Comparison of ENCODE assay signal across 8 cellular contexts in genomic region chr6:1436334-1437306, GRCh38. TPM values are rescaled to one million over a fixed set of nuclear protein-coding genes. Genes with fewer than 3 reads are reported as not detected.
A peak's percentile ranks its signal among the peaks of the same experiment; 100 is the strongest.
DNase-seq lines count a peak whose midpoint lies in the region; ATAC-seq and TF ChIP-seq lines count a peak whose summit lies in the region.

No MANE protein-coding gene starts in this region.

- H3K4me1 ChIP-seq in OCI-LY7 (ENCODE audit: insufficient read depth, low read length, poor library complexity, severe bottlenecking) (no peaks in the 10 kb centered on the region), trophoblast cell (ENCODE audit: control insufficient read depth in 1 of 2, insufficient read depth in 2 of 2, low read length in 2 of 2) (no peaks in the 10 kb centered on the region)

- no peak overlapping the region for H3K14ac ChIP-seq in trophoblast cell (ENCODE audit: low read length)

- H3K4me2 ChIP-seq in OCI-LY7 (ENCODE audit: low read length): no peak overlapping the region
- H3K4me2 ChIP-seq in trophoblast cell (ENCODE audit: low read length): no peak overlapping the region

- no peaks in the 10 kb centered on the region for H3K9me2 ChIP-seq in OCI-LY7 (ENCODE audit: insufficient read depth, low read length)

- H3K4me3 ChIP-seq in OCI-LY7 (ENCODE audit: low read depth, low read length, poor library complexity, severe bottlenecking) (no peak overlapping the region), trophoblast cell (ENCODE audit: low read depth, low read length) (no peak overlapping the region)

- H2BK120ac ChIP-seq in trophoblast cell (ENCODE audit: insufficient read depth, low read length, poor library complexity): no peak overlapping the region

- no TSS peak for BruUV-seq in OCI-LY7 (replicated peaks; lab: Mats Ljungman, UMichigan)

- H2AFZ ChIP-seq in OCI-LY7 (ENCODE audit: low read length): no peak overlapping the region
- no peak overlapping the region for H2AFZ ChIP-seq in trophoblast cell (ENCODE audit: insufficient read depth, low read length, poor library complexity)

- peak; percentile 84 for TF ChIP-seq CTCF in OCI-LY7 (conservative IDR thresholded peaks at IDR 0.05; ENCODE audit: low read length)

- no peak overlapping the region for H3K23ac ChIP-seq in trophoblast cell (ENCODE audit: low read length)

- no peak overlapping the region for H3K18ac ChIP-seq in trophoblast cell (ENCODE audit: low read length)

- H4K20me1 ChIP-seq in OCI-LY7 (ENCODE audit: insufficient read depth, low read length): no peaks in the 10 kb centered on the region

- no peaks in the 10 kb centered on the region for H3K27me3 ChIP-seq in trophoblast cell (ENCODE audit: insufficient read depth, low read length)

- no peak overlapping the region for H3K4ac ChIP-seq in trophoblast cell (ENCODE audit: low read depth, low read length)

- POLR2A ChIA-PET in OCI-LY7 (lab: Charles Lee): no interaction called here

- intact Hi-C loops in OCI-LY7 (cut with micrococcal nuclease; ENCODE audit: unreplicated experiment): no loop called here

- no peaks in the 10 kb centered on the region for H3K36me3 ChIP-seq in OCI-LY7 (ENCODE audit: insufficient read depth, low read length)
- H3K36me3 ChIP-seq in trophoblast cell (ENCODE audit: control insufficient read depth in 1 of 2, insufficient read depth in 2 of 2, low read length in 2 of 2): no peaks in the 10 kb centered on the region

- no peak overlapping the region for H4K91ac ChIP-seq in trophoblast cell (ENCODE audit: low read depth, low read length)

- no peak overlapping the region for H2BK12ac ChIP-seq in trophoblast cell (ENCODE audit: low read length)

- CTCF ChIA-PET in OCI-LY7 (lab: Charles Lee; ENCODE audit: unreplicated experiment): no interaction called here

- ATAC-seq in HG03521 (IDR thresholded peaks at IDR 0.05; ENCODE audit: unreplicated experiment) (peak; percentile 43), GM21390 (IDR thresholded peaks at IDR 0.05; ENCODE audit: unreplicated experiment) (no peak)

- no peaks in the 10 kb centered on the region for H3K9me3 ChIP-seq in OCI-LY7 (ENCODE audit: low read length)
- no peaks in the 10 kb centered on the region for H3K9me3 ChIP-seq in trophoblast cell (ENCODE audit: insufficient read depth, low read depth, low read length)

- no peak overlapping the region for H4K12ac ChIP-seq in trophoblast cell (ENCODE audit: low read depth, low read length)

- no peaks in the 10 kb centered on the region for H3K79me2 ChIP-seq in OCI-LY7 (ENCODE audit: insufficient read depth, low read depth, low read length)
- no peaks in the 10 kb centered on the region for H3K79me2 ChIP-seq in trophoblast cell (ENCODE audit: control insufficient read depth, insufficient read depth, low read length, poor library complexity)

- no peak overlapping the region for H2AK5ac ChIP-seq in trophoblast cell (ENCODE audit: low read length)

- H4K8ac ChIP-seq in trophoblast cell (ENCODE audit: low read depth, low read length): no peak overlapping the region

- H2BK5ac ChIP-seq in trophoblast cell (ENCODE audit: low read depth, low read length, poor library complexity): no peak overlapping the region

- H3K9ac ChIP-seq in trophoblast cell (ENCODE audit: low read length): no peak overlapping the region

- no CpG with 5 or more reads among the region's 18 CpGs for WGBS in trophoblast cell (ENCODE audit: extremely low coverage, insufficient coverage, insufficient read length)

- no peaks in the 10 kb centered on the region for H3K79me1 ChIP-seq in trophoblast cell (ENCODE audit: low read length)

- H3K27ac ChIP-seq in OCI-LY7 (ENCODE audit: low read depth, low read length, poor library complexity, severe bottlenecking): no peak overlapping the region
- H3K27ac ChIP-seq in trophoblast cell (ENCODE audit: low read depth, low read length): no peak overlapping the region

- peak; percentile 20 for DNase-seq in NCI-H2107 treated with DMSO at 0.1 percent for 48 hours (lab: John Stamatoyannopoulos, UW; ENCODE audit: unreplicated experiment)
- no peak for DNase-seq in NCI-H2107 (lab: John Stamatoyannopoulos, UW)
- DNase-seq in OCI-LY7 (ENCODE audit: low spot score): peak; percentile 63
- DNase-seq in activated naive CD4-positive, alpha-beta T cell treated with Interleukin-2 at 50 U/mL for 16 hours: peak; percentile 14
- DNase-seq in globus pallidus (ENCODE audit: low spot score): peak; percentile 51
- DNase-seq in trophoblast cell: peak; percentile 70 to 83

RNA-seq across cellular contexts. Expression of gene FOXF2, which starts 47.2 kb away (rescaled TPM):
- not detected in 2 replicates for total RNA-seq in OCI-LY7 (2014; rRNA removed; shearing (Covaris generic))
- not detected in 2 replicates for total RNA-seq in OCI-LY7 (2022)
- polyA plus RNA-seq in trophoblast cell (2013): 1.0 and 1.1 TPM in 2 replicates
